ENCODE assay signal across 9 cellular contexts in the genomic region with DNA sequence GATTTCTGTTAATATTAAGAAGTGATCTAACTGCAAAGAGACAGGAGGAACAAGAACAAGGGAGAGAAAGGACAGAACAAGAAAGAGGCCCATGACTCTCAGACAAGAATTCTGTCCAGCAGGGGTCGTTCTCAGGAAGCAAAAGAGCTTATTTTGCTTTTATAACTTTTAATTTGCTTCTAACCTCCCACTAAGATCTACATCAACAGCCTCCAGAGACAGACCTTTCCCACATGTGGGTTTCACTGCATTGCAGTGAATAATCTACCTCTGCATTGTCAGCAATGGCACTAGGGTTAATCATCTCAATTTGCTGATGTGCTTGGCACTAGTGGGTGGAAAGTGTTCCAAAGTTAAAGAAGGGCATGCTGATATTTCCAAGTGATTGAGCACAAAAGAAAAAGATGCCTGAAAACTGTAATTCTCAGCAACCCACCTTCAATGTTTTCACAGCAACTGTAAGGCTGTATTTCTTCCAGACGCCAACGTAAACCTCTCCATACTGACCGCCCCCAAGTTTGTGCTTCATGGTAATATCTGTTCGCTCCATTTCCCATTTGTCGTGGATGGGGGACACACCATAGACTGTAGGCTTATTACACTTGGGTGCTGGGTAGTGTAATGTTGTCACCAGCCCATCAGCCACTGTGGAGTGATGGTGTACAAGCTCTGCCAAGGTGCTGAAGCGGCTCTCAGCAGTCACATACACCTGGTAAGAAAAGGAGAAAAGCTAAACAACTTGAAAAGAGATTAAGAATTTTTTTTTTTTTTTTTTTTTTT. TPM values are rescaled to one million over a fixed set of nuclear protein-coding genes. Genes with fewer than 3 reads are reported as not detected.
DNase-seq lines count a peak whose midpoint lies in the region; ATAC-seq and TF ChIP-seq lines count a peak whose summit lies in the region.
"Had no signal": no experiment of that assay in that cellular context is flagged by ENCODE, and none has a peak within 500 bp of the region (broad histone marks: within the 10 kb centered on the region; RNA-seq: fewer than 3 reads in every experiment).

No MANE protein-coding gene starts in this region.

- H2AK5ac ChIP-seq in trophoblast cell (ENCODE audit: low read length) = no peak overlapping the region

- peaks cover 30% of the 10 kb centered on the region for H3K36me3 ChIP-seq in DND-41 (ENCODE audit: insufficient read depth, low read length)
- H3K36me3 ChIP-seq in KMS-11 (ENCODE audit: insufficient read depth) = no peaks in the 10 kb centered on the region; the same call in 1 of the 2 replicates
- H3K36me3 ChIP-seq in trophoblast cell (ENCODE audit: control insufficient read depth in 1 of 2, insufficient read depth in 2 of 2, low read length in 2 of 2) = peaks cover 15 to 17% of the 10 kb centered on the region in 2 experiments

- H2BK120ac ChIP-seq in trophoblast cell (ENCODE audit: insufficient read depth, low read length, poor library complexity) = no peak overlapping the region

- H2BK5ac ChIP-seq in trophoblast cell (ENCODE audit: low read depth, low read length, poor library complexity) = no peak overlapping the region

- ATAC-seq in DND-41 (ENCODE audit: insufficient read depth, low read depth) (no peak), GM19452 (IDR thresholded peaks at IDR 0.05; ENCODE audit: unreplicated experiment) (no peak), GM21576 (IDR thresholded peaks at IDR 0.05; ENCODE audit: unreplicated experiment) (no peak)

- no peak overlapping the region for H3K4ac ChIP-seq in trophoblast cell (ENCODE audit: low read depth, low read length)

- DNase-seq in DND-41 = peak; percentile 15
- peak; percentile 51 for DNase-seq in activated CD4-positive, alpha-beta T cell treated with anti-CD3 and anti-CD28 coated beads for 48 hours
- DNase-seq in fibroblast of villous mesenchyme (ENCODE audit: low read depth) = peak; percentile 74
- DNase-seq in trophoblast cell = peak; percentile 27 to 63
- DNase-seq in NCI-H2029 treated with DMSO at 0.1 percent for 48 hours (lab: John Stamatoyannopoulos, UW) = no peak

- no peaks in the 10 kb centered on the region for H3K27me3 ChIP-seq in DND-41 (ENCODE audit: insufficient read depth, low read length, poor library complexity)
- no peaks in the 10 kb centered on the region for H3K27me3 ChIP-seq in KMS-11 (ENCODE audit: insufficient read depth, low read depth)
- no peaks in the 10 kb centered on the region for H3K27me3 ChIP-seq in trophoblast cell (ENCODE audit: insufficient read depth, low read length)

- no peaks in the 10 kb centered on the region for H3K9me3 ChIP-seq in DND-41 (ENCODE audit: insufficient read depth, low read length, severe bottlenecking)
- H3K9me3 ChIP-seq in trophoblast cell (ENCODE audit: insufficient read depth, low read depth, low read length) = no peaks in the 10 kb centered on the region

- H4K20me1 ChIP-seq in DND-41 (ENCODE audit: insufficient read depth, low read length) (no peaks in the 10 kb centered on the region), KMS-11 (ENCODE audit: insufficient read depth) (no peaks in the 10 kb centered on the region)

- H3K4me1 ChIP-seq in DND-41 (ENCODE audit: insufficient read depth, low read length) (no peaks in the 10 kb centered on the region), KMS-11 (ENCODE audit: low read depth, poor library complexity, severe bottlenecking) (peaks cover 9% of the 10 kb centered on the region), trophoblast cell (ENCODE audit: control insufficient read depth in 1 of 2, insufficient read depth in 2 of 2, low read length in 2 of 2) (no peaks in the 10 kb centered on the region)

- H3K79me2 ChIP-seq in DND-41 (ENCODE audit: insufficient read depth, low read length) (no peaks in the 10 kb centered on the region), KMS-11 (ENCODE audit: insufficient read depth, low read depth) (no peaks in the 10 kb centered on the region), trophoblast cell (ENCODE audit: control insufficient read depth, insufficient read depth, low read length, poor library complexity) (no peaks in the 10 kb centered on the region)

- H3K27ac ChIP-seq in DND-41 (ENCODE audit: low read length) (no peak overlapping the region), KMS-11 (no peak overlapping the region), trophoblast cell (ENCODE audit: low read depth, low read length) (no peak overlapping the region)
- H3K27ac ChIP-seq: SK-N-MC had no signal

- no peak overlapping the region for H4K12ac ChIP-seq in trophoblast cell (ENCODE audit: low read depth, low read length)

- no peak overlapping the region for H3K14ac ChIP-seq in trophoblast cell (ENCODE audit: low read length)

- H3K4me3 ChIP-seq in DND-41 (ENCODE audit: low read depth in 1 of 2, low read length in 2 of 2) (no peak overlapping the region), KMS-11 (IDR thresholded peaks at IDR 0.05; ENCODE audit: insufficient read depth, low read depth, low read length) (no peak overlapping the region), fibroblast of villous mesenchyme (ENCODE audit: low read depth, low read length) (no peak overlapping the region), trophoblast cell (ENCODE audit: low read depth, low read length) (no peak overlapping the region)
- H3K4me3 ChIP-seq: SK-N-MC had no signal

- no peak overlapping the region for H4K8ac ChIP-seq in trophoblast cell (ENCODE audit: low read depth, low read length)

- WGBS in trophoblast cell (ENCODE audit: extremely low coverage, insufficient coverage, insufficient read length) = no CpG with 5 or more reads among the region's 7 CpGs

- H4K91ac ChIP-seq in trophoblast cell (ENCODE audit: low read depth, low read length) = no peak overlapping the region

- H3K79me1 ChIP-seq in trophoblast cell (ENCODE audit: low read length) = no peaks in the 10 kb centered on the region

- no peak overlapping the region for H3K23ac ChIP-seq in trophoblast cell (ENCODE audit: low read length)

- H3K18ac ChIP-seq in trophoblast cell (ENCODE audit: low read length) = no peak overlapping the region

- H2AFZ ChIP-seq in DND-41 (ENCODE audit: low read depth, low read length) (no peak overlapping the region), KMS-11 (ENCODE audit: low read depth) (no peak overlapping the region), trophoblast cell (ENCODE audit: insufficient read depth, low read length, poor library complexity) (no peak overlapping the region)

- H3K9ac ChIP-seq in DND-41 (ENCODE audit: low read depth, low read length) (no peak overlapping the region), KMS-11 (no peak overlapping the region), trophoblast cell (ENCODE audit: low read length) (no peak overlapping the region)

- no peak overlapping the region for H3K4me2 ChIP-seq in DND-41 (ENCODE audit: insufficient read depth, low read length)
- no peak overlapping the region for H3K4me2 ChIP-seq in KMS-11
- no peak overlapping the region for H3K4me2 ChIP-seq in trophoblast cell (ENCODE audit: low read length)

- H2BK12ac ChIP-seq in trophoblast cell (ENCODE audit: low read length) = no peak overlapping the region

- peak; percentile 51 for TF ChIP-seq CTCF in DND-41 (IDR thresholded peaks at IDR 0.05; ENCODE audit: borderline replicate concordance, extremely low read depth, low read length, poor library complexity, severe bottlenecking)
- TF ChIP-seq CTCF in KMS-11 (conservative IDR thresholded peaks at IDR 0.05; ENCODE audit: low read depth, low read length) = peak; percentile 86
- TF ChIP-seq CTCF in fibroblast of villous mesenchyme (IDR thresholded peaks at IDR 0.05; ENCODE audit: insufficient read depth, low read depth, low read length) = peak; percentile 68

RNA-seq across cellular contexts. Expression of gene TOR3A, which starts 39.5 kb away (rescaled TPM):
- 35.4 and 41.2 TPM in 2 replicates for total RNA-seq in fibroblast of villous mesenchyme
- 7.3 and 7.9 TPM in 2 replicates for polyA plus RNA-seq in trophoblast cell (2013)
